In the genomic region with DNA sequence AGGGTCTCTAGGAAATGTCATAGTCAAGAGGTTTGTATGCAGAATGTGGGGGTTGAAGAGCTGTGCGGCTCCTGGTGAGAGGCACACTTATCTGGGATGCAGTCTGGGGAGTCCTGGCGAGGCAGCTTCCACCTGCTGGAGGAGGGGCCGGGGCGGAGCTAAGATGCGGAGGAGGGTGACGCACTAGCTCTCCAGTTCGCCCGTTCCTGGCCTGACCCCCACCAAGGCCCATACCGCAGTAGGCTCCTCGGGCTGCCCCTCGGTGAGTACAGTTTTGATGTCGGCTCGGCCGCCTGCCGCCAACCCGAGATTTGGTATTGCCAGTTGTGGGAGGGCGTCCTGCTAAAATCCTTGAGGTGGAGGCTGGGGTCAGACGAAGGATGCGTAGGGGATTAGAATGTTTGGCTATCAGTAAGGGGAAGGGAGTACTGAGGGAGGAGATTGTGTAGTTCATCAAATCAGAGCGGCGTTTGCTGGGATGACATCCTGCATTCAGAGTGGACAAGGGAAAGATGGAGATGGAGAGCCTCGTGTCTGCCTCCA, we compare ENCODE assay signal across 8 cellular contexts.
DNase-seq lines count a peak whose midpoint lies in the region; ATAC-seq and TF ChIP-seq lines count a peak whose summit lies in the region.

A gene with protein sequence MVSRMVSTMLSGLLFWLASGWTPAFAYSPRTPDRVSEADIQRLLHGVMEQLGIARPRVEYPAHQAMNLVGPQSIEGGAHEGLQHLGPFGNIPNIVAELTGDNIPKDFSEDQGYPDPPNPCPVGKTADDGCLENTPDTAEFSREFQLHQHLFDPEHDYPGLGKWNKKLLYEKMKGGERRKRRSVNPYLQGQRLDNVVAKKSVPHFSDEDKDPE (plus strand): TSS at position 194 of the 543 bp plus-strand sequence. CDS start 1,883 bp downstream, outside the sequence.

- peaks cover 31% of the 10 kb centered on the region for H3K36me3 ChIP-seq in HUES48 (ENCODE audit: control insufficient read depth, insufficient read depth, low read length)

- peak within 1 kb of the TSS; percentile 90 for H3K9ac ChIP-seq in HUES48 (ENCODE audit: low read depth, low read length)

- H3K27ac ChIP-seq in HUES48 (ENCODE audit: low read depth, low read length) = peak within 1 kb of the TSS; percentile 77

- TF ChIP-seq CTCF in foreskin fibroblast (IDR thresholded peaks at IDR 0.05; ENCODE audit: low read depth, low read length) (no peak), retinal pigment epithelial cell (conservative IDR thresholded peaks at IDR 0.05; ENCODE audit: low read depth, low read length) (no peak)

- H3K4me3 ChIP-seq in HUES48 (ENCODE audit: low read depth, low read length) (peak within 1 kb of the TSS; percentile 77), foreskin fibroblast (ENCODE audit: low read depth in 1 of 2, low read length in 2 of 2) (peak within 1 kb of the TSS; percentile 25 to 55), retinal pigment epithelial cell (ENCODE audit: low read length) (peak within 1 kb of the TSS; percentile 50)

- H3K4me1 ChIP-seq in HUES48 (ENCODE audit: control insufficient read depth, insufficient read depth, low read length) = peaks cover 25% of the 10 kb centered on the region

- no peak for ATAC-seq in GM21360 (IDR thresholded peaks at IDR 0.05; ENCODE audit: unreplicated experiment)

- DNase-seq in SHP77 (lab: John Stamatoyannopoulos, UW) (peak; percentile 82 to 84), foreskin fibroblast (peak in 1 of 2 donors; percentile 69), retinal pigment epithelial cell (ENCODE audit: low read depth) (peak; percentile 40), GDM1 (lab: John Stamatoyannopoulos, UW) (no peak), activated T-cell treated with anti-CD3 and anti-CD28 coated beads for 4 hours (no peak), NCI-H226 (no peak)

- H3K9me3 ChIP-seq in HUES48 (ENCODE audit: control insufficient read depth, insufficient read depth, low read length) = no peaks in the 10 kb centered on the region

- H3K27me3 ChIP-seq in HUES48 (ENCODE audit: control insufficient read depth, insufficient read depth, low read length) = no peaks in the 10 kb centered on the region

Comparison
In these comparisons a context has a peak if more than half of its experiments do, and no peak if none do; other contexts are left out.
1. DNase-seq: peak in SHP77 (2 of 2) and retinal pigment epithelial cell (single experiment); none in GDM1 (single experiment), activated T-cell treated with anti-CD3 and anti-CD28 coated beads for 4 hours (single experiment) and NCI-H226 (single experiment).
2. Peak in every context shown above with its lines, with median percentiles within 50 percentile points of each other: H3K4me3 ChIP-seq.